1 cellular context compared by ENCODE assay signal in the genomic region with DNA sequence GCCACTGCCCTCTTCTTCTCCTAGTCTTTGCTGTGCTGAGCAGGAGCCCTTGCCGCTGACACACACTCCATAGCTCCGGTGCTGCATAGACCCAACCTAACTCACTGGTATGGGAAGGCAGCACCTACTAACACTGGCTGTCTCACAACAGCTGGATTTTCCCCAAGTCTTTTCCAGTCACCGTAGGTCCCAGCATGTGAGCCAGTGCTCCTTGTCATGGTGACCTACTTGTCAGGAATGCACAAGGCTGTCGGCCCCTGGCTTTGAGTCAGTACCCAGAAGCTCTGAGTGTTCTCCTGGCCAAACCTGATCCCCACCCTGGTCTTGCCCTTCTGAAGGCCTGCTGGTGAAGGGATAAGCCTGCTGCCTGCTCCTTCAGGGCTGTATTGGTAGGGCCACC.
TF ChIP-seq lines count a peak whose summit lies in the region.

No MANE protein-coding gene starts in this region.

TF ChIP-seq in SK-N-SH, 30 proteins besides CTCF, POLR2A, EP300 and RAD21 (continued from another document):
- TF ChIP-seq, protein P1, sequence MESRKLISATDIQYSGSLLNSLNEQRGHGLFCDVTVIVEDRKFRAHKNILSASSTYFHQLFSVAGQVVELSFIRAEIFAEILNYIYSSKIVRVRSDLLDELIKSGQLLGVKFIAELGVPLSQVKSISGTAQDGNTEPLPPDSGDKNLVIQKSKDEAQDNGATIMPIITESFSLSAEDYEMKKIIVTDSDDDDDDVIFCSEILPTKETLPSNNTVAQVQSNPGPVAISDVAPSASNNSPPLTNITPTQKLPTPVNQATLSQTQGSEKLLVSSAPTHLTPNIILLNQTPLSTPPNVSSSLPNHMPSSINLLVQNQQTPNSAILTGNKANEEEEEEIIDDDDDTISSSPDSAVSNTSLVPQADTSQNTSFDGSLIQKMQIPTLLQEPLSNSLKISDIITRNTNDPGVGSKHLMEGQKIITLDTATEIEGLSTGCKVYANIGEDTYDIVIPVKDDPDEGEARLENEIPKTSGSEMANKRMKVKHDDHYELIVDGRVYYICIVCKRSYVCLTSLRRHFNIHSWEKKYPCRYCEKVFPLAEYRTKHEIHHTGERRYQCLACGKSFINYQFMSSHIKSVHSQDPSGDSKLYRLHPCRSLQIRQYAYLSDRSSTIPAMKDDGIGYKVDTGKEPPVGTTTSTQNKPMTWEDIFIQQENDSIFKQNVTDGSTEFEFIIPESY (IDR thresholded peaks at IDR 0.05; ENCODE audit: borderline replicate concordance, low read depth): no peak
- TF ChIP-seq MXI1 (IDR thresholded peaks at IDR 0.05; ENCODE audit: low read depth, low read length) (no peak), GATA2 (CRISPR knock-in tag; IDR thresholded peaks at IDR 0.05) (no peak), RFX5 (IDR thresholded peaks at IDR 0.05; ENCODE audit: low read length) (no peak), NRF1 (IDR thresholded peaks at IDR 0.05; ENCODE audit: low read depth, low read length) (no peak), TCF12 (IDR thresholded peaks at IDR 0.05) (no peak), SMC3 (IDR thresholded peaks at IDR 0.05; ENCODE audit: low read depth, low read length) (no peak), RXRA (IDR thresholded peaks at IDR 0.05; ENCODE audit: borderline replicate concordance, low read depth) (no peak), RCOR1 (IDR thresholded peaks at IDR 0.05; ENCODE audit: low read length) (no peak), EZH2phosphoT487 (IDR thresholded peaks at IDR 0.05; ENCODE audit: borderline replicate concordance, low read depth) (no peak)
- TF ChIP-seq, protein P2, sequence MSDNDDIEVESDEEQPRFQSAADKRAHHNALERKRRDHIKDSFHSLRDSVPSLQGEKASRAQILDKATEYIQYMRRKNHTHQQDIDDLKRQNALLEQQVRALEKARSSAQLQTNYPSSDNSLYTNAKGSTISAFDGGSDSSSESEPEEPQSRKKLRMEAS (IDR thresholded peaks at IDR 0.05; ENCODE audit: low read depth): no peak
TF ChIP-seq in SK-N-SH: peak in this region for 0.
